Comparison of ENCODE assay signal across 32 cellular contexts in the genomic region with DNA sequence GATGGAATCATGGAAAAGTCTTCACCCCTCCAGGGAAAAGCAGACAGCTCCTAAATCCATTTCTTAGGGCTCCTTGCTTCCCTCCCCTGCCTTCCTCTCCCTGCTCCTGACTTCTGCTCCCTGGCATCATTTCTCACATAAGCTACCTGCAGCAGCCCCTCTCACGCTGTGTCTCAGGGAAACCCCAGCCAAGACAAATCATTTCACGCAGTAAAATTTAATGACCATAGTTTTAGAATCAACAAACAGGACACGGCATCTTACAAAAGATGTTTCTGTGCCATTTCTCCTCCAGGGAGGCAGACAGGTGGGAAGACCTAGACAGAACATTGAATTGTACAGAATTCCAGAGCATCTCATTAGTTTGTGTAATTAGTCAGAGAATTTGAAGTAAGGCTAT. TPM values are rescaled to one million over a fixed set of nuclear protein-coding genes. Genes with fewer than 3 reads are reported as not detected.
"Had no signal": no experiment of that assay in that cellular context is flagged by ENCODE, and none has a peak within 500 bp of the region (broad histone marks: within the 10 kb centered on the region; RNA-seq: fewer than 3 reads in every experiment).

No MANE protein-coding gene starts in this region.

- H3K4me3 Mint-ChIP-seq: activated CD4-positive, alpha-beta memory T cell treated with anti-CD3 and anti-CD28 coated beads for 36 hours; activated CD8-positive, alpha-beta memory T cell treated with anti-CD3 and anti-CD28 coated beads, Interleukin-2, amount 10 ng/mL, durations not matched to agents 7 days and 5 days; activated naive CD8-positive, alpha-beta T cell treated with anti-CD3 and anti-CD28 coated beads for 36 hours; central memory CD8-positive, alpha-beta T cell; T-helper 1 cell treated with Interleukin-12 subunit alpha and Interleukin-12 subunit beta and Interleukin-4 antibody, amounts not matched to agents 30 μg/mL and 1 μg/mL, for 36 hours; T-helper 2 cell treated with Interferon-gamma antibody and Interleukin-4, amounts not matched to agents 5 μg/mL and 100 μg/mL, for 36 hours; WTC11 had no signal

- H3K4me1 ChIP-seq: ascending aorta, Peyer's patch had no signal

- H3K9me3 ChIP-seq: ascending aorta, MG63, Peyer's patch, SJSA1, SK-N-SH had no signal

- H3K36me3 Mint-ChIP-seq: activated CD4-positive, alpha-beta memory T cell treated with anti-CD3 and anti-CD28 coated beads for 36 hours; activated CD8-positive, alpha-beta memory T cell treated with anti-CD3 and anti-CD28 coated beads, Interleukin-2, amount 10 ng/mL, durations not matched to agents 7 days and 5 days; activated naive CD8-positive, alpha-beta T cell treated with anti-CD3 and anti-CD28 coated beads for 36 hours; WTC11 had no signal

- H3K4me1 Mint-ChIP-seq: activated CD8-positive, alpha-beta memory T cell treated with anti-CD3 and anti-CD28 coated beads, Interleukin-2, amount 10 ng/mL, durations not matched to agents 7 days and 5 days; activated naive CD8-positive, alpha-beta T cell treated with anti-CD3 and anti-CD28 coated beads for 36 hours; central memory CD8-positive, alpha-beta T cell; WTC11 had no signal

- H3K9ac ChIP-seq: SK-N-SH had no signal

- H3K4me3 ChIP-seq: ascending aorta, cardiac muscle cell, MG63, Peyer's patch, SJSA1 had no signal

- DNase-seq: activated CD4-positive, alpha-beta memory T cell treated with anti-CD3 and anti-CD28 coated beads for 36 hours; activated CD4-positive, alpha-beta T cell treated with anti-CD3 and anti-CD28 coated beads for 4 hours; activated CD4-positive, alpha-beta T cell treated with anti-CD3 and anti-CD28 coated beads, Interleukin-2, amount 50 U/mL, for 1 hour; activated CD8-positive, alpha-beta memory T cell treated with anti-CD3 and anti-CD28 coated beads, Interleukin-2, amount 10 ng/mL, durations not matched to agents 7 days and 5 days; activated CD8-positive, alpha-beta memory T cell treated with anti-CD3 and anti-CD28 coated beads, Interleukin-2, amount 50 U/mL, for 48 hours; activated effector memory CD4-positive, alpha-beta T cell treated with anti-CD3 and anti-CD28 coated beads, Interleukin-2, amount 50 U/mL, for 16 hours; activated naive CD4-positive, alpha-beta T cell; activated naive CD4-positive, alpha-beta T cell treated with anti-CD3 and anti-CD28 coated beads, Interleukin-2, amount 50 U/mL, for 16 hours; activated naive CD8-positive, alpha-beta T cell treated with anti-CD3 and anti-CD28 coated beads for 36 hours; activated T-cell treated with anti-CD3 and anti-CD28 coated beads, Interleukin-2, amount 50 U/mL, for 48 hours; amniotic stem cell; MG63; NCI-H1048; NCI-H1105 treated with DMSO at 0.1 percent for 48 hours; NCI-H1436; NCI-H1694; NCI-H1930; NCI-H2081 treated with DMSO at 0.1 percent for 48 hours; NCI-H345; NCI-H524 treated with DMSO at 0.1 percent for 48 hours; Peyer's patch; RPMI8226; SHP77 treated with DMSO at 0.1 percent for 48 hours; SK-N-SH had no signal

- H3K27me3 ChIP-seq: ascending aorta, MG63, Peyer's patch, SJSA1 had no signal

- H3K9me3 Mint-ChIP-seq: activated CD4-positive, alpha-beta memory T cell treated with anti-CD3 and anti-CD28 coated beads for 36 hours; activated naive CD8-positive, alpha-beta T cell treated with anti-CD3 and anti-CD28 coated beads for 36 hours; central memory CD8-positive, alpha-beta T cell; T-helper 1 cell treated with Interleukin-12 subunit alpha and Interleukin-12 subunit beta and Interleukin-4 antibody, amounts not matched to agents 30 μg/mL and 1 μg/mL, for 36 hours; T-helper 2 cell treated with Interferon-gamma antibody and Interleukin-4, amounts not matched to agents 5 μg/mL and 100 μg/mL, for 36 hours had no signal

- H3K27ac Mint-ChIP-seq: activated CD4-positive, alpha-beta memory T cell treated with anti-CD3 and anti-CD28 coated beads for 36 hours; activated CD8-positive, alpha-beta memory T cell treated with anti-CD3 and anti-CD28 coated beads, Interleukin-2, amount 10 ng/mL, durations not matched to agents 7 days and 5 days; activated naive CD8-positive, alpha-beta T cell treated with anti-CD3 and anti-CD28 coated beads for 36 hours; T-helper 1 cell treated with Interleukin-12 subunit alpha and Interleukin-12 subunit beta and Interleukin-4 antibody, amounts not matched to agents 30 μg/mL and 1 μg/mL, for 36 hours; T-helper 2 cell treated with Interferon-gamma antibody and Interleukin-4, amounts not matched to agents 5 μg/mL and 100 μg/mL, for 36 hours; WTC11 had no signal

- H3K36me3 ChIP-seq: ascending aorta, cardiac muscle cell, MG63, Peyer's patch, SJSA1 had no signal

- H3K27ac ChIP-seq: ascending aorta, cardiac muscle cell, Peyer's patch had no signal

RNA-seq across cellular contexts. Expression of gene FOXQ1, which starts 16.5 kb away (rescaled TPM):
- total RNA-seq: activated CD4-positive, alpha-beta memory T cell treated with anti-CD3 and anti-CD28 coated beads for 36 hours; activated CD8-positive, alpha-beta memory T cell treated with anti-CD3 and anti-CD28 coated beads, Interleukin-2, amount 10 ng/mL, durations not matched to agents 7 days and 5 days; activated naive CD8-positive, alpha-beta T cell treated with anti-CD3 and anti-CD28 coated beads for 36 hours; cardiac muscle cell; chondrocyte; Peyer's patch had no signal
- polyA plus RNA-seq: cardiac muscle cell, SK-N-SH had no signal
